ENCODE assay signal across 16 cellular contexts in the genomic region with DNA sequence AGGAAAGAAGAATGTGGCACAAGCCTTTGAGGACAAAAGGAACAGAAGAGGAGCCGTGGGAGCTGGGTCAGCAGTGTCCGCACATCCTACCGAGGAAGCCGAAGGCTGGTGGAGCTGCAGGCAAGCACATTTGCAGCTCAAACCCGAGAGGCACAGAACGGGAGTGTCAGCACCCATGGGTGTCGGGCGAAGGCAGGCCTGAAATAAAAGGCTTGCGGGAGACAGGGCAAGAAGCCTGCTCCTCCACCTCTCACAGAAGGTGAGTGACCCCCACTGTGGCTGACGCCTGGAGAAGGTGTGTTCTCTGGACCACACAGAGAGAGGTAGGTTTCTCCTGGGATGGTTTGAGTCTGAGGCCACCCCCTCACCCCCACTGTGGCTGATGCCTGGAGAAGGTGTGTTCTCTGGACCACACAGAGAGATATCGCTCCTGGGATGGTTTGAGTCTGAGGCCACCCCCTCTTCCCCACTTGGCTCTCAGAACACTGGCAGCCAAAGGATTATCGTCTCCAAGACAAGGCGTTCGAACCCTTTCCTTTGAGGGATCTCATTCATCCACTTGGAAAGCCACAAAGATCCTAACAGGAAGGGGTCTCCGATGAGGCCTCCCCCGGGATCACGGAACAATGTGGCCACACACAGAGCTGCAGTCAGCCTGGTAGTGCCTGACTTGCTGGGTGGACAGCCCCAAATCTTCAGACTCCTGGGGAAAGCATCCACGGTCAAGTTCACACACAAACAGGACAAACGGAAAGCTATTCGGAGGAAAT. TPM values are rescaled to one million over a fixed set of nuclear protein-coding genes. Genes with fewer than 3 reads are reported as not detected.
DNase-seq lines count a peak whose midpoint lies in the region; ATAC-seq and TF ChIP-seq lines count a peak whose summit lies in the region.
"Had no signal": no experiment of that assay in that cellular context is flagged by ENCODE, and none has a peak within 500 bp of the region (broad histone marks: within the 10 kb centered on the region; RNA-seq: fewer than 3 reads in every experiment).

No MANE protein-coding gene starts in this region.

- H3K27me3 ChIP-seq in mesenchymal stem cell (ENCODE audit: control insufficient read depth in 1 of 2, insufficient read depth in 1 of 2, low read length in 2 of 2), result peaks cover 0 to 6% of the 10 kb centered on the region in 2 experiments
- H3K27me3 ChIP-seq: BLaER1 had no signal

- no peak overlapping the region for H2AK5ac ChIP-seq in mesenchymal stem cell (ENCODE audit: low read length, severe bottlenecking)

- H2BK15ac ChIP-seq in mesenchymal stem cell (ENCODE audit: low read depth, poor library complexity, severe bottlenecking), result no peak overlapping the region

- no peak overlapping the region for H3K4me2 ChIP-seq in mesenchymal stem cell (ENCODE audit: low read length, poor library complexity, severe bottlenecking)
- H3K4me2 ChIP-seq: BLaER1 had no signal

- H3K23ac ChIP-seq in mesenchymal stem cell (ENCODE audit: low read length in 2 of 2), result no peak overlapping the region

- H4K8ac ChIP-seq in mesenchymal stem cell (ENCODE audit: low read length), result no peak overlapping the region

- no peak overlapping the region for H2BK12ac ChIP-seq in mesenchymal stem cell (ENCODE audit: low read length in 2 of 2)

- H3K4ac ChIP-seq in mesenchymal stem cell (ENCODE audit: low read depth in 1 of 2, low read length in 2 of 2), result no peak overlapping the region

- peaks cover 6% of the 10 kb centered on the region for H3K4me1 ChIP-seq in mesenchymal stem cell (ENCODE audit: control insufficient read depth, insufficient read depth, low read depth, low read length)
- H3K4me1 ChIP-seq: BLaER1 had no signal

- no peaks in the 10 kb centered on the region for H3K36me3 ChIP-seq in mesenchymal stem cell (ENCODE audit: control insufficient read depth in 1 of 2, insufficient read depth in 2 of 2, low read depth in 1 of 2, low read length in 2 of 2)
- H3K36me3 ChIP-seq: BLaER1, HAP-1 had no signal

- H3K27ac ChIP-seq in mesenchymal stem cell (ENCODE audit: low read length, poor library complexity, severe bottlenecking), result no peak overlapping the region
- H3K27ac ChIP-seq: BLaER1 had no signal

- no peak overlapping the region for H2BK5ac ChIP-seq in mesenchymal stem cell (ENCODE audit: low read depth, low read length, poor library complexity, severe bottlenecking)

- peak overlapping the region; percentile 54 for H4K91ac ChIP-seq in mesenchymal stem cell (ENCODE audit: low read length)

- no peak for TF ChIP-seq CTCF in progenitor cell of endocrine pancreas (IDR thresholded peaks at IDR 0.05; ENCODE audit: unreplicated experiment)

- ATAC-seq in T-helper 17 cell (no peak), Right ventricle myocardium superior (ENCODE audit: poor library complexity) (no peak)

- H3K36me3 Mint-ChIP-seq in T-helper 17 cell (ENCODE audit: low read depth), result no peaks in the 10 kb centered on the region
- H3K36me3 Mint-ChIP-seq in progenitor cell of endocrine pancreas (ENCODE audit: insufficient read depth), result no peaks in the 10 kb centered on the region

- DNase-seq in activated effector memory CD4-positive, alpha-beta T cell treated with anti-CD3 and anti-CD28 coated beads, Interleukin-2, amount 50 U/mL, for 16 hours, result peak; percentile 55
- DNase-seq in activated effector memory CD4-positive, alpha-beta T cell treated with Interleukin-2 at 50 U/mL for 16 hours, result no peak
- DNase-seq in T-helper 17 cell (no peak), mesenchymal stem cell (no peak), progenitor cell of endocrine pancreas (ENCODE audit: low spot score, unreplicated experiment) (no peak), HK-2 (ENCODE audit: unreplicated experiment) (no peak), NCI-H526 (lab: John Stamatoyannopoulos, UW) (no peak), Right ventricle myocardium superior (no peak)
- DNase-seq: 8988T; AML-193; CD8-positive, alpha-beta memory T cell; DMS 273 treated with DMSO at 0.1 percent for 48 hours; GOT3 had no signal

- H3K9me3 ChIP-seq in T-helper 17 cell (ENCODE audit: control insufficient read depth, low read length, poor library complexity, severe bottlenecking) (no peaks in the 10 kb centered on the region), mesenchymal stem cell (ENCODE audit: control insufficient read depth, low read length) (no peaks in the 10 kb centered on the region)
- H3K9me3 ChIP-seq: BLaER1 had no signal

- no peak overlapping the region for H3K14ac ChIP-seq in mesenchymal stem cell (ENCODE audit: low read length in 2 of 2)

- intact Hi-C loops in Right ventricle myocardium superior (cut with DNase I), result no loop called here

- no peak overlapping the region for H3K9ac ChIP-seq in mesenchymal stem cell (ENCODE audit: low read length)
- H3K9ac ChIP-seq: BLaER1 had no signal

- H3K18ac ChIP-seq in mesenchymal stem cell (ENCODE audit: low read depth in 1 of 2, low read length in 2 of 2), result no peak overlapping the region

- no peak overlapping the region for H2BK120ac ChIP-seq in mesenchymal stem cell (ENCODE audit: low read depth, low read length)

- H3K4me1 Mint-ChIP-seq in T-helper 17 cell, result peaks cover 11% of the 10 kb centered on the region
- H3K4me1 Mint-ChIP-seq in progenitor cell of endocrine pancreas (ENCODE audit: low read depth), result peaks cover 33% of the 10 kb centered on the region

- no peak overlapping the region for H3K4me3 ChIP-seq in mesenchymal stem cell (ENCODE audit: insufficient read depth in 1 of 2, low read depth in 1 of 2, low read length in 2 of 2)
- H3K4me3 ChIP-seq: BLaER1, HAP-1 had no signal

- H3K27ac Mint-ChIP-seq in T-helper 17 cell (no peak overlapping the region), progenitor cell of endocrine pancreas (peak overlapping the region; percentile 89)
- H3K27ac Mint-ChIP-seq: CD8-positive, alpha-beta memory T cell had no signal

- no peak overlapping the region for H2AFZ ChIP-seq in mesenchymal stem cell (ENCODE audit: low read depth, low read length)

- 86% methylated on average over 18 of the region's 20 CpGs for WGBS in mesenchymal stem cell

- H3K79me1 ChIP-seq in mesenchymal stem cell (replicated peaks; ENCODE audit: low read length, poor library complexity, severe bottlenecking), result no peaks in the 10 kb centered on the region

- H3K27me3 Mint-ChIP-seq in T-helper 17 cell (peaks cover 32% of the 10 kb centered on the region), progenitor cell of endocrine pancreas (peaks cover 6% of the 10 kb centered on the region)

- H3K4me3 Mint-ChIP-seq in T-helper 17 cell, result peak overlapping the region; percentile 4
- no peak overlapping the region for H3K4me3 Mint-ChIP-seq in progenitor cell of endocrine pancreas (ENCODE audit: low read depth)

- no peaks in the 10 kb centered on the region for H3K9me3 Mint-ChIP-seq in progenitor cell of endocrine pancreas (ENCODE audit: low read depth)

RNA-seq across cellular contexts. Expression of a gene that starts 21.6 kb away (rescaled TPM):
- total RNA-seq in T-helper 17 cell, result 10 to 100 TPM; 44.4 to 52.7 TPM
- polyA plus RNA-seq in mesenchymal stem cell (2013, experiment 1 of 2), result 33.3 TPM
- 29.9 TPM for polyA plus RNA-seq in mesenchymal stem cell (2013, experiment 2 of 2)
- 53.2 and 57.9 TPM in 2 replicates for total RNA-seq in progenitor cell of endocrine pancreas
- 24.7 TPM for total RNA-seq in Right ventricle myocardium superior

RNA-seq across cellular contexts. Expression of a gene that starts 35.1 kb away (rescaled TPM):
- total RNA-seq in T-helper 17 cell (10 to 100 TPM; 59.4 to 72.9 TPM), progenitor cell of endocrine pancreas (110 and 114 TPM in 2 replicates), Right ventricle myocardium superior (59.9 TPM)
- polyA plus RNA-seq in mesenchymal stem cell (2013, experiment 1 of 2), result 19.0 TPM
- 18.3 TPM for polyA plus RNA-seq in mesenchymal stem cell (2013, experiment 2 of 2)

RNA-seq across cellular contexts. Expression of a gene that starts 59.0 kb away (rescaled TPM):
- total RNA-seq in T-helper 17 cell (not detected), progenitor cell of endocrine pancreas (not detected in 2 replicates), Right ventricle myocardium superior (0.16 TPM)
- not detected for polyA plus RNA-seq in mesenchymal stem cell (2013, experiment 1 of 2)
- not detected for polyA plus RNA-seq in mesenchymal stem cell (2013, experiment 2 of 2)
- total RNA-seq: CD8-positive, alpha-beta memory T cell; Daoy had no signal
- polyA plus RNA-seq: CD8-positive, alpha-beta memory T cell had no signal
